ENCODE assay signal across 17 cellular contexts in the genomic region with DNA sequence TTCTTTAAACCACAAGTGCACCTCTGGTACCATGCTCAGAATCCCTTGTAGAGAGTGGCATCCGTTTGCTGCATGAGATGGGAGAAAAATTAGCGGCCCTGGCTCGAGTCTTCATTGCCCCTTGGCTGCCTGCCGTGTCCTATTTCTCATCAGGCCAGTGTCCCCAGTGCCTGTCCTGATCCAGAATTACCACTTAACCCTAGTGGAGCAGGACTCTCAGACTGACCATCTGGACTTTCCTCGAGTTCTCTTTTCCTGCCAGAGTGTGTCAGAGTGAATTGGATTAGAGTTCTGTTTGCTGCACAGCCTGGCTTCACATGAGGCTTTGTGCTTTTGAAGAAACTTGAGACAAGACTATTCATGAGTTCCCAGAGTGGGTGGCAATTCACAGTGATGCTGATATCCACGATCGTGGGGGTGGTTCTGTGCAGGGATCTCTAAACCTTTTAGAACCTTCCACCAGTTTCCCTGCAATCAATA.
DNase-seq lines count a peak whose midpoint lies in the region; ATAC-seq, FAIRE-seq and TF ChIP-seq lines count a peak whose summit lies in the region.
"Had no signal": no experiment of that assay in that cellular context is flagged by ENCODE, and none has a peak within 500 bp of the region (broad histone marks: within the 10 kb centered on the region; RNA-seq: fewer than 3 reads in every experiment).

No MANE protein-coding gene starts in this region.

- H3K4me3 Mint-ChIP-seq in glutamatergic neuron (ENCODE audit: unreplicated experiment) (peak overlapping the region; percentile 74), nephron (no peak overlapping the region)
- H3K4me3 Mint-ChIP-seq: activated naive CD8-positive, alpha-beta T cell treated with anti-CD3 and anti-CD28 coated beads, Interleukin-2, amount 50 U/mL, for 24 hours; naive thymus-derived CD4-positive, alpha-beta T cell had no signal

- H3K4me3 ChIP-seq in ACC112 (ENCODE audit: low read depth, low read length) (peak overlapping the region; percentile 30; the same call in 1 of the 2 replicates), WERI-Rb-1 (ENCODE audit: low read depth, low read length) (peak overlapping the region; percentile 4)
- H3K4me3 ChIP-seq: SJCRH30, thoracic aorta had no signal

- peaks cover 4% of the 10 kb centered on the region for H3K27me3 Mint-ChIP-seq in glutamatergic neuron (ENCODE audit: unreplicated experiment)
- no peaks in the 10 kb centered on the region for H3K27me3 Mint-ChIP-seq in nephron (ENCODE audit: low read depth)
- H3K27me3 Mint-ChIP-seq: activated naive CD8-positive, alpha-beta T cell treated with anti-CD3 and anti-CD28 coated beads, Interleukin-2, amount 50 U/mL, for 24 hours; naive thymus-derived CD4-positive, alpha-beta T cell had no signal

- H3K9me3 Mint-ChIP-seq in glutamatergic neuron (ENCODE audit: unreplicated experiment) (peaks cover 8% of the 10 kb centered on the region), nephron (no peaks in the 10 kb centered on the region)
- H3K9me3 Mint-ChIP-seq: activated naive CD8-positive, alpha-beta T cell treated with anti-CD3 and anti-CD28 coated beads, Interleukin-2, amount 50 U/mL, for 24 hours had no signal

- DNase-seq in WERI-Rb-1 (peak; percentile 76), glutamatergic neuron (peak; percentile 28), GM19239 (ENCODE audit: insufficient read length, low spot score) (no peak), GM12891 (ENCODE audit: insufficient read length, low spot score) (no peak)
- DNase-seq: activated CD4-positive, alpha-beta T cell treated with anti-CD3 and anti-CD28 coated beads, Interleukin-2, amount 50 U/mL, for 48 hours; activated naive CD8-positive, alpha-beta T cell treated with anti-CD3 and anti-CD28 coated beads, Interleukin-2, amount 50 U/mL, for 24 hours; naive thymus-derived CD4-positive, alpha-beta T cell; SJCRH30; stimulated activated CD4-positive, alpha-beta T cell treated with anti-CD3 and anti-CD28 coated beads, Interleukin-4, amount 100 ng/mL, for 1 hour had no signal

- no peak for TF ChIP-seq POLR2A in GM12891 (IDR thresholded peaks at IDR 0.05; ENCODE audit: low read depth, low read length)

- peak overlapping the region; percentile 98 for H3K27ac ChIP-seq in ACC112 (ENCODE audit: low read depth, low read length)
- peak overlapping the region; percentile 59 for H3K27ac ChIP-seq in WERI-Rb-1
- H3K27ac ChIP-seq: SJCRH30, thoracic aorta had no signal

- H3K36me3 Mint-ChIP-seq in glutamatergic neuron (ENCODE audit: unreplicated experiment) = no peaks in the 10 kb centered on the region
- H3K36me3 Mint-ChIP-seq in nephron (ENCODE audit: low read depth) = no peaks in the 10 kb centered on the region

- peaks cover 51% of the 10 kb centered on the region for H3K4me1 ChIP-seq in ACC112 (ENCODE audit: control insufficient read depth, insufficient read depth, low read length, unreplicated experiment)

- peaks cover 46% of the 10 kb centered on the region for H3K4me1 Mint-ChIP-seq in glutamatergic neuron (ENCODE audit: low read depth, unreplicated experiment)
- peaks cover 32% of the 10 kb centered on the region for H3K4me1 Mint-ChIP-seq in nephron

- peaks cover 79% of the 10 kb centered on the region for H3K79me2 ChIP-seq in ACC112 (ENCODE audit: control insufficient read depth, insufficient read depth, low read length, unreplicated experiment)

- H3K27me3 ChIP-seq in ACC112 (ENCODE audit: insufficient read depth, low read length) (no peaks in the 10 kb centered on the region), WERI-Rb-1 (ENCODE audit: insufficient read depth, low read depth, severe bottlenecking) (no peaks in the 10 kb centered on the region)
- H3K27me3 ChIP-seq: SJCRH30 had no signal

- H2AFZ ChIP-seq in ACC112 (ENCODE audit: low read length, unreplicated experiment) = no peak overlapping the region

- TF ChIP-seq CTCF in WERI-Rb-1 (IDR thresholded peaks at IDR 0.05; ENCODE audit: low read depth, low read length) = no peak
- no peak for TF ChIP-seq CTCF in glutamatergic neuron (IDR thresholded peaks at IDR 0.05; ENCODE audit: partially characterized antibody, unreplicated experiment)
- TF ChIP-seq CTCF in nephron (IDR thresholded peaks at IDR 0.05; ENCODE audit: unreplicated experiment in 3 of 3) = no peak

- H3K27ac Mint-ChIP-seq in glutamatergic neuron (ENCODE audit: unreplicated experiment) (peak overlapping the region; percentile 95), nephron (peak overlapping the region in 2 of 3 experiments; percentile 59 to 73)
- H3K27ac Mint-ChIP-seq: activated naive CD8-positive, alpha-beta T cell treated with anti-CD3 and anti-CD28 coated beads, Interleukin-2, amount 50 U/mL, for 24 hours; naive thymus-derived CD4-positive, alpha-beta T cell had no signal

- ATAC-seq in GM18870 (IDR thresholded peaks at IDR 0.05; ENCODE audit: unreplicated experiment) = no peak
- no peak for ATAC-seq in HG02623 (IDR thresholded peaks at IDR 0.05; ENCODE audit: unreplicated experiment)
- ATAC-seq: activated naive CD8-positive, alpha-beta T cell treated with anti-CD3 and anti-CD28 coated beads, Interleukin-2, amount 50 U/mL, for 24 hours; esophagus mucosa; naive thymus-derived CD4-positive, alpha-beta T cell had no signal

- H3K36me3 ChIP-seq in ACC112 (ENCODE audit: insufficient read depth, low read length) = 0 out of 2 replicates have a peak, but pooled peaks cover 7% of the 10 kb centered on the region
- H3K36me3 ChIP-seq in WERI-Rb-1 = no peaks in the 10 kb centered on the region
- H3K36me3 ChIP-seq: SJCRH30, thoracic aorta had no signal

- no peaks in the 10 kb centered on the region for H3K9me3 ChIP-seq in WERI-Rb-1 (ENCODE audit: severe bottlenecking)
- H3K9me3 ChIP-seq: SJCRH30, thoracic aorta had no signal

- no peak for FAIRE-seq in GM19239 (lab: Jason Lieb, UNC)
- FAIRE-seq in GM12891 (lab: Jason Lieb, UNC) = no peak
- FAIRE-seq: A204.1, G401.6 had no signal

TF ChIP-seq in GM12891, 5 proteins besides CTCF, POLR2A, EP300 and RAD21:
- TF ChIP-seq TAF1 (IDR thresholded peaks at IDR 0.05; ENCODE audit: low read depth, low read length) (no peak), SPI1 (IDR thresholded peaks at IDR 0.05; ENCODE audit: low read depth, low read length) (no peak), POLR2AphosphoS5 (IDR thresholded peaks at IDR 0.05; ENCODE audit: low read depth, low read length) (no peak), PAX5 (IDR thresholded peaks at IDR 0.05; ENCODE audit: insufficient read depth, low read length, severe bottlenecking) (no peak)

Comparison
In these comparisons a context has a peak if more than half of its experiments do, and no peak if none do; other contexts are left out.
1. DNase-seq: peak in WERI-Rb-1 (single experiment) and glutamatergic neuron (single experiment); none in GM19239 (single experiment) and GM12891 (single experiment).